Comparison of ENCODE assay signal across 17 cellular contexts in the genomic region with DNA sequence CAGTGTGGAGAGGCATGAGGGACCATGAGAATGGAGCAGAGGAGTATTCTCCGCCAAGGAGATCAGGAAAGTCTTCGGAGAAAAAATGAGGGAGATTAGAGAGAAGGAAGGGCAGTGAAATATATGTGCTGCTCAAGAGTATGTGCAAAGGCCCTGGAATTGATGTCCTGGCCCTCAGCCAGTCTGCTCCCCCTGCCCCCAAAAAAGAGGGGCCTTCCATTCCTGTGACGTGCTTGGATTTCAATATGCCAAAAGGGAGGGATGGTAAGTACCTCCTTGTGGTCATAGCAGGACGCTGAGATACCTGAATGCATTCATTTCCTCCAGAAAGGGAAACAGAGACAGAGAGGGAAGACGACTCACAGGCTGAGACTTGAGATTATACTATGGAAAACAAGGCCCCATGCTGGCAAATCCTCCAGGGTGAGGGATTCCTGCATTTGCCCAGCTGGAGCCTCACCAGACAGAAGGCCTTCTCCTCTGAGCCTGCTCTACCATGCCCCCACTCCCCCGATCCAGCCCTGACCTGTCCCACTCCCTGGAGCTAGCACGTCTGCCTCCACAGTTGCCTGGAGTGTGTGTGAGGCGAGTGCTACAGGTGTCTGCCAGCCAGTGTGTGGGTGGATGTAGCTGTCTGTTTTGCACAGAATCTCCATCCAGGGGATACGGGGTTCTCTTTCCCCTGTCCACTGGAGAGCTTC. TPM values are rescaled to one million over a fixed set of nuclear protein-coding genes. Genes with fewer than 3 reads are reported as not detected.
DNase-seq lines count a peak whose midpoint lies in the region; ATAC-seq and TF ChIP-seq lines count a peak whose summit lies in the region.
"Had no signal": no experiment of that assay in that cellular context is flagged by ENCODE, and none has a peak within 500 bp of the region (broad histone marks: within the 10 kb centered on the region; RNA-seq: fewer than 3 reads in every experiment).

No MANE protein-coding gene starts in this region.

- TF ChIP-seq CTCF in mammary epithelial cell (conservative IDR thresholded peaks at IDR 0.05 in 1 of 2, IDR thresholded peaks at IDR 0.05 in 1 of 2; ENCODE audit: extremely low read depth in 1 of 2, insufficient read depth in 1 of 2, low read depth in 1 of 2, low read length in 2 of 2) (no peak), nephron (IDR thresholded peaks at IDR 0.05; ENCODE audit: unreplicated experiment in 3 of 3) (no peak), A673 (conservative IDR thresholded peaks at IDR 0.05; ENCODE audit: low read depth, low read length) (no peak)

- DNase-seq in NCI-H82 (lab: John Stamatoyannopoulos, UW) (peak; percentile 45), NCI-H82 treated with DMSO at 0.1 percent for 48 hours (lab: John Stamatoyannopoulos, UW; ENCODE audit: unreplicated experiment) (no peak), NCI-H226 (peak; percentile 51), mammary epithelial cell (no peak), A673 (ENCODE audit: low spot score) (no peak)
- DNase-seq: brain microvascular endothelial cell, DND-41, GM23248, hippocampal formation, KBM-7, NCI-H2081 treated with DMSO at 0.1 percent for 48 hours, SW 1271, transverse colon had no signal

- H3K4me1 ChIP-seq in mammary epithelial cell (ENCODE audit: insufficient read depth, low read length) (peaks cover 36% of the 10 kb centered on the region), A673 (ENCODE audit: insufficient read depth, low read length, poor library complexity, severe bottlenecking) (peaks cover 25% of the 10 kb centered on the region)

- H4K20me1 ChIP-seq in mammary epithelial cell (ENCODE audit: insufficient read depth, low read length) = no peaks in the 10 kb centered on the region

- H3K4me3 ChIP-seq in mammary epithelial cell (replicated peaks in 1 of 3; ENCODE audit: insufficient read depth in 1 of 3, low read depth in 2 of 3, low read length in 3 of 3) = no peak overlapping the region
- no peak overlapping the region for H3K4me3 ChIP-seq in A673 (ENCODE audit: low read depth, low read length, poor library complexity, severe bottlenecking)
- H3K4me3 ChIP-seq: GM23248, transverse colon had no signal

- peaks cover 9% of the 10 kb centered on the region for H3K79me2 ChIP-seq in mammary epithelial cell (ENCODE audit: insufficient read depth, low read length)

- H3K27me3 ChIP-seq in mammary epithelial cell (ENCODE audit: insufficient read depth, low read length) (no peaks in the 10 kb centered on the region), A673 (replicated peaks; ENCODE audit: insufficient read depth, low read depth, low read length, poor library complexity) (no peaks in the 10 kb centered on the region)
- H3K27me3 ChIP-seq: brain microvascular endothelial cell, transverse colon had no signal

- H3K27ac ChIP-seq in mammary epithelial cell (ENCODE audit: insufficient read depth, low read depth, low read length) (no peak overlapping the region), A673 (ENCODE audit: low read depth, low read length, poor library complexity, severe bottlenecking) (no peak overlapping the region)
- H3K27ac ChIP-seq: brain microvascular endothelial cell, epithelial cell of prostate, GM23248, transverse colon had no signal

- H3K4me2 ChIP-seq in mammary epithelial cell (ENCODE audit: insufficient read depth, low read depth, low read length) = no peak overlapping the region

- ATAC-seq in HG03520 (IDR thresholded peaks at IDR 0.05; ENCODE audit: unreplicated experiment) (no peak), HG03025 (IDR thresholded peaks at IDR 0.05; ENCODE audit: low FRiP score, unreplicated experiment) (no peak)

- intact Hi-C loops in mammary epithelial cell (cut with micrococcal nuclease) = no loop called here
- intact Hi-C loops in A673 (cut with micrococcal nuclease; ENCODE audit: unreplicated experiment) = no loop called here

- peak overlapping the region in 2 of 3 experiments; percentile 35 to 66 for H3K27ac Mint-ChIP-seq in nephron

- H3K9me3 ChIP-seq in mammary epithelial cell (replicated peaks; ENCODE audit: insufficient read depth, low read length) (no peaks in the 10 kb centered on the region), A673 (ENCODE audit: low read depth, low read length, poor library complexity, severe bottlenecking) (no peaks in the 10 kb centered on the region)
- H3K9me3 ChIP-seq: transverse colon had no signal

- H3K9me3 Mint-ChIP-seq in nephron = no peaks in the 10 kb centered on the region

- dilution Hi-C loops in mammary epithelial cell (cut with HindIII; ENCODE audit: low sequenced_read_pairs) = no loop called here

- H3K4me3 Mint-ChIP-seq in nephron = no peak overlapping the region

- CTCF ChIA-PET in mammary epithelial cell (lab: Charles Lee; ENCODE audit: low non-redundant PET) (interaction anchor here (0.5 kb wide), 1 partner anchor 85 kb away, joined by 6 read pairs; a partner anchor contains a TSS), A673 (lab: Charles Lee) (interaction anchor here (0.5 kb wide), 1 partner anchor 183 kb away, joined by 6 read pairs; no protein-coding TSS in a partner anchor)

- H3K36me3 ChIP-seq in mammary epithelial cell (ENCODE audit: insufficient read depth, low read length) = no peaks in the 10 kb centered on the region
- no peaks in the 10 kb centered on the region for H3K36me3 ChIP-seq in A673 (ENCODE audit: insufficient read depth, low read length, poor library complexity, severe bottlenecking)
- H3K36me3 ChIP-seq: brain microvascular endothelial cell, transverse colon had no signal

- 26% methylated on average over 9 of the region's 9 CpGs for WGBS in mammary epithelial cell (ENCODE audit: low coverage, missing lambda C conversion rate)

- H3K4me1 Mint-ChIP-seq in nephron = peaks cover 49% of the 10 kb centered on the region

- H3K36me3 Mint-ChIP-seq in nephron (ENCODE audit: low read depth) = no peaks in the 10 kb centered on the region

- in situ Hi-C loops in mammary epithelial cell (cut with MboI; ENCODE audit: low sequenced_read_pairs in 2 of 2) = no loop called here

- peak overlapping the region; percentile 23 for H2AFZ ChIP-seq in mammary epithelial cell (ENCODE audit: low read depth, low read length)
- H2AFZ ChIP-seq: GM23248 had no signal

- peaks cover 22% of the 10 kb centered on the region for H3K27me3 Mint-ChIP-seq in nephron (ENCODE audit: low read depth)

- H3K9ac ChIP-seq in mammary epithelial cell (ENCODE audit: insufficient read depth, low read length) = no peak overlapping the region
- H3K9ac ChIP-seq: GM23248 had no signal

- POLR2A ChIA-PET in A673 (lab: Charles Lee; ENCODE audit: low non-redundant PET) = no interaction called here

- no TSS peak for BruUV-seq in mammary epithelial cell (replicated peaks; lab: Mats Ljungman, UMichigan)
- no TSS peak for BruUV-seq in A673 (replicated peaks; lab: Mats Ljungman, UMichigan)

RNA-seq across cellular contexts. Expression of a gene that starts 3.9 kb away (rescaled TPM):
- total RNA-seq in mammary epithelial cell (10 to 100 TPM; 33.5 to 79.0 TPM), A673 (2021) (14.0 and 20.3 TPM in 2 replicates)
- 36.3 TPM for polyA plus RNA-seq in mammary epithelial cell
- 56.8 TPM for polyA minus RNA-seq in mammary epithelial cell

RNA-seq across cellular contexts. Expression of a gene that starts 28.8 kb away (rescaled TPM):
- total RNA-seq in mammary epithelial cell = 1 to 10 TPM; 1.8 to 3.5 TPM
- 0.33 TPM for polyA plus RNA-seq in mammary epithelial cell
- polyA minus RNA-seq in mammary epithelial cell = 7.1 TPM
- 0.43 TPM in 1 of 2 replicates, not detected in the other for total RNA-seq in A673 (2021)

RNA-seq across cellular contexts. Expression of a gene that starts 32.2 kb away (rescaled TPM):
- total RNA-seq in mammary epithelial cell (10 to 100 TPM in 1 of 2 donors, under 1 TPM in 1; 0.67 to 19.7 TPM), A673 (2021) (99.1 and 105 TPM in 2 replicates)
- polyA plus RNA-seq in mammary epithelial cell = 10.0 TPM
- 62.4 TPM for polyA minus RNA-seq in mammary epithelial cell

RNA-seq across cellular contexts. Expression of a gene that starts 55.2 kb away (rescaled TPM):
- 10 to 100 TPM; 10.2 to 22.1 TPM for total RNA-seq in mammary epithelial cell
- polyA plus RNA-seq in mammary epithelial cell = 7.8 TPM
- 12.7 TPM for polyA minus RNA-seq in mammary epithelial cell
- total RNA-seq in A673 (2021) = 32.3 and 37.5 TPM in 2 replicates

RNA-seq across cellular contexts. Expression of a gene that starts 55.4 kb away (rescaled TPM):
- total RNA-seq in mammary epithelial cell (10 to 100 TPM; 10.0 to 30.9 TPM), A673 (2021) (48.6 and 50.3 TPM in 2 replicates)
- polyA plus RNA-seq in mammary epithelial cell = 5.9 TPM
- 33.1 TPM for polyA minus RNA-seq in mammary epithelial cell

Comparison
In these comparisons a context has a peak if more than half of its experiments do, and no peak if none do; other contexts are left out.
1. DNase-seq: peak in NCI-H82 (single experiment) and NCI-H226 (single experiment); none in NCI-H82 treated with DMSO at 0.1 percent for 48 hours (single experiment), mammary epithelial cell (single experiment) and A673 (single experiment).